In the genomic region with DNA sequence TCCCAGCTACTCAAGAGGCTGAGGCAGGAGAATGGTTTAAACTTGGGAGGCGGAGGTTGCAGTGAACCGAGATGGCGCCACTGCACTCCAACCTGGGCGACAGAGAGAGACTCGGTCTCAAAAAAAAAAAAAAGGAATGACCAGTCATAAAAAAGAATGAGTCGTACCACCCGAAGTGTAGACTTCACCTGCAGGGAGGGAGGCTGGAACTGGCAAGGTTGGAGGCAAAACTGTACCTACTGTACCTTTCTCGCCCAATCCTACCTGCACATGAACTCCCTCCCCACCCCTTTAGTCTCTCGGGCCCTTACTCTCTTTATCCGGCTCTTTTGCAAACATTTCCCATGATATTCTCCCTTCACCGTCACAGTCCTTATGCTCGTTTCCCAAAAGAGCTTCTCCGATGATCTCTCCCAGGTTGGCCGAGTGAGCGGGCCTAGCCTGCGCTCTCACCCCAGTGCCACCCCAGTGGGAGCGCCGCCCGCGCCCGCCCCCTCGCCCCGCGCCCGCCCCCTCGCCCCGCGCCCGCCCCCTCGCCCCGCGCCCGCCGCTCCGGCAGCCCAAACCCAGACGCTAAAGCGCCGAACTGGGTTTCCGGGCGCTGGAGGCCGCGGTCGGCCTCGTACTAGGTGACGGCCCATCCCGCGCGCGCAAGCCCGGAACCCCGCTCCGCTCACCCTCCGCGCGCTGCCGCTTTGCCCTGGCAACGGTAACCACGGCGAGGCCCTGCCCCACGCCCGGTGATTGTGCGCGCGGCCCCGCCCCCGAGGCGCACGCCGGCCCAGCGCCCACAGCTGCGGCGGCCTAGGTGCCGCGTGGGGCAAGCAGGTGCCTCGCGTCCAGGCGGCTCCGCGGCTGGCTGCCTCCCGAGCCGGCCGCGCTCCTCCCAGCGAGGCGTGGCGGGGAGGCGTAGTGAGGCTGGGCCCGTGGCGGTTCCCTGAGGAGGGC, we compare ENCODE assay signal across 8 cellular contexts. TPM values are rescaled to one million over a fixed set of nuclear protein-coding genes. Genes with fewer than 3 reads are reported as not detected.
A peak's percentile ranks its signal among the peaks of the same experiment; 100 is the strongest.
DNase-seq lines count a peak whose midpoint lies in the region; ATAC-seq lines count a peak whose summit lies in the region.

A gene (plus strand): TSS at position 772 of the 948 bp plus-strand sequence. CDS start 294 bp downstream, outside the sequence.

- peaks cover 24% of the 10 kb centered on the region for H3K4me1 Mint-ChIP-seq in activated CD4-positive, alpha-beta T cell treated with anti-CD3 and anti-CD28 coated beads, Interleukin-2, amount 10 ng/mL, durations not matched to agents 24 days and 14 days

- no peaks in the 10 kb centered on the region for H3K9me3 Mint-ChIP-seq in activated CD4-positive, alpha-beta T cell treated with anti-CD3 and anti-CD28 coated beads, Interleukin-2, amount 10 ng/mL, durations not matched to agents 24 days and 14 days

- intact Hi-C loops in activated CD4-positive, alpha-beta T cell treated with anti-CD3 and anti-CD28 coated beads, Interleukin-2, amount 10 ng/mL, durations not matched to agents 24 days and 14 days (cut with micrococcal nuclease), result loop anchor here (2.0 kb wide), 2 partner anchors 29 to 109 kb away; a partner anchor contains a TSS

- DNase-seq in AG08395 (ENCODE audit: low spot score) (peak; percentile 89), NCI-H2227 treated with DMSO at 0.1 percent for 48 hours (lab: John Stamatoyannopoulos, UW) (peak; percentile 77), dermis blood vessel endothelial cell (peak; percentile 69), medulla oblongata (ENCODE audit: extremely low spot score) (peak; percentile 51)
- DNase-seq in activated CD4-positive, alpha-beta T cell treated with anti-CD3 and anti-CD28 coated beads, Interleukin-2, amount 10 ng/mL, durations not matched to agents 24 days and 14 days, result peak; percentile 98
- peak; percentile 74 to 81 (median 80) for DNase-seq in stimulated activated CD4-positive, alpha-beta T cell treated with anti-CD3 and anti-CD28 coated beads, TNF-alpha, amount 100 ng/mL, for 48 hours (ENCODE audit: low read depth in 3 of 3)

- peak; percentile 46 for ATAC-seq in GM18870 (IDR thresholded peaks at IDR 0.05; ENCODE audit: unreplicated experiment)
- ATAC-seq in HG03097 (IDR thresholded peaks at IDR 0.05; ENCODE audit: low FRiP score, unreplicated experiment), result peak; percentile 95

- H3K27me3 Mint-ChIP-seq in activated CD4-positive, alpha-beta T cell treated with anti-CD3 and anti-CD28 coated beads, Interleukin-2, amount 10 ng/mL, durations not matched to agents 24 days and 14 days, result peaks cover 9% of the 10 kb centered on the region

- H3K27ac Mint-ChIP-seq in activated CD4-positive, alpha-beta T cell treated with anti-CD3 and anti-CD28 coated beads, Interleukin-2, amount 10 ng/mL, durations not matched to agents 24 days and 14 days, result peak within 1 kb of the TSS; percentile 84

- H3K36me3 Mint-ChIP-seq in activated CD4-positive, alpha-beta T cell treated with anti-CD3 and anti-CD28 coated beads, Interleukin-2, amount 10 ng/mL, durations not matched to agents 24 days and 14 days (ENCODE audit: low read depth), result peaks cover 3% of the 10 kb centered on the region

- peak within 1 kb of the TSS; percentile 84 for H3K4me3 Mint-ChIP-seq in activated CD4-positive, alpha-beta T cell treated with anti-CD3 and anti-CD28 coated beads, Interleukin-2, amount 10 ng/mL, durations not matched to agents 24 days and 14 days

RNA-seq across cellular contexts. Expression of the gene that starts here (rescaled TPM):
- 5.9 and 6.1 TPM in 2 replicates for total RNA-seq in activated CD4-positive, alpha-beta T cell treated with anti-CD3 and anti-CD28 coated beads, Interleukin-2, amount 10 ng/mL, durations not matched to agents 24 days and 14 days
- total RNA-seq in dermis blood vessel endothelial cell, result 0.09 and 0.17 TPM in 2 replicates

Comparison
In these comparisons a context has a peak if more than half of its experiments do, and no peak if none do; other contexts are left out.
1. Peak in every context shown above with its lines: DNase-seq and ATAC-seq.
2. Peak in DNase-seq in dermis blood vessel endothelial cell; RNA of the gene not detected or under 1 TPM.